Comparison of ENCODE assay signal across 1 cellular context in genomic region chr2:143415571-143415970, GRCh38.
TF ChIP-seq lines count a peak whose summit lies in the region.

No MANE protein-coding gene starts in this region.

TF ChIP-seq in SK-N-SH treated with all-trans-retinoic acid at 6 μM for 48 hours, 23 proteins besides CTCF, POLR2A, EP300 and RAD21 (continued from another document):
- no peak for TF ChIP-seq ZNF70 (CRISPR knock-in tag; IDR thresholded peaks at IDR 0.05)
- no peak for TF ChIP-seq TOX (CRISPR knock-in tag; IDR thresholded peaks at IDR 0.05; ENCODE audit: borderline replicate concordance)
- peak; percentile 90 for TF ChIP-seq ZNF8 (CRISPR knock-in tag; IDR thresholded peaks at IDR 0.05)
